Comparison of ENCODE assay signal across 12 cellular contexts in genomic region chr16:89502319-89502843, GRCh38. TPM values are rescaled to one million over a fixed set of nuclear protein-coding genes. Genes with fewer than 3 reads are reported as not detected.
DNase-seq lines count a peak whose midpoint lies in the region; ATAC-seq, FAIRE-seq and TF ChIP-seq lines count a peak whose summit lies in the region.
"Had no signal": no experiment of that assay in that cellular context is flagged by ENCODE, and none has a peak within 500 bp of the region (broad histone marks: within the 10 kb centered on the region; RNA-seq: fewer than 3 reads in every experiment).

No MANE protein-coding gene starts in this region.

- no peaks in the 10 kb centered on the region for H3K9me3 ChIP-seq in adipocyte (ENCODE audit: control insufficient read depth, low read length)
- H3K9me3 ChIP-seq in small intestine (ENCODE audit: control insufficient read depth, low read depth): no peaks in the 10 kb centered on the region

- H3K4me1 ChIP-seq in adipocyte (ENCODE audit: control insufficient read depth, insufficient read depth, low read length) (peaks cover 37% of the 10 kb centered on the region), small intestine (ENCODE audit: control insufficient read depth in 2 of 2, insufficient read depth in 1 of 2, low read depth in 1 of 2, low read length in 1 of 2) (peaks cover 1 to 4% of the 10 kb centered on the region in 2 donors)

- 17 to 51% (median 30%) methylated on average over 16 of the region's 16 CpGs for WGBS in small intestine, 3 donors

- intact Hi-C loops in sciatic nerve (cut with DNase I): no loop called here

- no peaks in the 10 kb centered on the region for H3K36me3 ChIP-seq in adipocyte (ENCODE audit: control insufficient read depth, insufficient read depth, low read length, severe bottlenecking)
- H3K36me3 ChIP-seq in small intestine (ENCODE audit: control insufficient read depth in 2 of 2, insufficient read depth in 2 of 2, low read length in 2 of 2): no peaks in the 10 kb centered on the region

- H3K4me3 ChIP-seq in adipocyte (ENCODE audit: low read length): no peak overlapping the region
- no peak overlapping the region for H3K4me3 ChIP-seq in small intestine (ENCODE audit: low read depth in 1 of 2, low read length in 2 of 2)
- H3K4me3 ChIP-seq: smooth muscle cell had no signal

- no peaks in the 10 kb centered on the region for H3K27me3 ChIP-seq in adipocyte (replicated peaks; ENCODE audit: control insufficient read depth, insufficient read depth, low read length)
- no peaks in the 10 kb centered on the region for H3K27me3 ChIP-seq in small intestine (ENCODE audit: control insufficient read depth in 2 of 2, insufficient read depth in 2 of 2, low read length in 2 of 2)

- no peak for TF ChIP-seq POLR2A in GM18505 (IDR thresholded peaks at IDR 0.05; ENCODE audit: borderline replicate concordance, extremely low read depth, insufficient read depth, insufficient read length)

- H3K9ac ChIP-seq in adipocyte (ENCODE audit: low read length): no peak overlapping the region

- H3K27ac ChIP-seq in small intestine (ENCODE audit: low read depth in 1 of 2, low read length in 1 of 2): peak overlapping the region; percentile 81 to 91

- peak; percentile 40 for DNase-seq in HS-27A (ENCODE audit: low read depth)
- peak; percentile 31 for DNase-seq in adipocyte (ENCODE audit: low read depth)
- peak; percentile 91 for DNase-seq in kidney tubule cell (ENCODE audit: low spot score)
- peak; percentile 97 for DNase-seq in small intestine
- DNase-seq in NCI-H1105 treated with DMSO at 0.1 percent for 48 hours (lab: John Stamatoyannopoulos, UW): no peak
- DNase-seq in sciatic nerve (ENCODE audit: low spot score): no peak
- no peak for DNase-seq in KBM-7
- DNase-seq: activated T-cell treated with anti-CD3 and anti-CD28 coated beads, Interleukin-2, amount 50 U/mL, for 1 hour; DMS 273 treated with DMSO at 0.1 percent for 48 hours; NK-92 treated with Interleukin-12 subunit alpha and Interleukin-12 subunit beta, amount 100 ng/mL, for 24 hours had no signal

- in situ Hi-C loops in KBM-7 (cut with MboI; ENCODE audit: low pct_unique_long_range_greater_than_20kb, low sequenced_read_pairs): no loop called here

- no peak for FAIRE-seq in small intestine (lab: Jason Lieb, UNC)

- ATAC-seq in sciatic nerve (no peak), GM18505 (IDR thresholded peaks at IDR 0.05; ENCODE audit: unreplicated experiment) (no peak)

RNA-seq across cellular contexts. Expression of gene SPG7, which starts 5.8 kb away (rescaled TPM):
- 100 to 1,000 TPM in 2 of 3 donors, 10 to 100 TPM in 1; 89.1 to 245 (median 222) TPM for polyA plus RNA-seq in small intestine
- total RNA-seq in sciatic nerve: 104 TPM

RNA-seq across cellular contexts. Expression of gene ANKRD11, which starts 12.0 kb away (rescaled TPM):
- polyA plus RNA-seq in small intestine: 10 to 100 TPM; 48.4 to 72.1 (median 59.0) TPM
- 140 TPM for total RNA-seq in sciatic nerve

RNA-seq across cellular contexts. Expression of gene RPL13, which starts 58.1 kb away (rescaled TPM):
- polyA plus RNA-seq in small intestine: 1,000 to 10,000 TPM; 3,166 to 8,355 (median 7,366) TPM
- total RNA-seq in sciatic nerve: 1,500 TPM

Comparison
In these comparisons a context has a peak if more than half of its experiments do, and no peak if none do; other contexts are left out.
1. DNase-seq: peak in HS-27A (single experiment), adipocyte (single experiment), kidney tubule cell (single experiment) and small intestine (single experiment); none in NCI-H1105 treated with DMSO at 0.1 percent for 48 hours (single experiment), sciatic nerve (single experiment) and KBM-7 (single experiment).